Comparison of ENCODE assay signal across 2 cellular contexts in genomic region chr10:95282115-95282514, GRCh38.
TF ChIP-seq lines count a peak whose summit lies in the region.

No MANE protein-coding gene starts in this region.

TF ChIP-seq in GM12878, 131 proteins besides CTCF, POLR2A, EP300 and RAD21:
- TF ChIP-seq ETV6 (conservative IDR thresholded peaks at IDR 0.05 in 1 of 2, IDR thresholded peaks at IDR 0.05 in 1 of 2; ENCODE audit: borderline replicate concordance in 1 of 2, low read depth in 1 of 2) (no peak), SMAD5 (IDR thresholded peaks at IDR 0.05; ENCODE audit: low read depth) (no peak), WRNIP1 (IDR thresholded peaks at IDR 0.05; ENCODE audit: borderline replicate concordance, low read depth, low read length) (no peak), GABPA (IDR thresholded peaks at IDR 0.05; ENCODE audit: low read depth) (no peak), IRF4 (IDR thresholded peaks at IDR 0.05; ENCODE audit: low read depth, low read length) (no peak), EZH2 (IDR thresholded peaks at IDR 0.05; ENCODE audit: borderline replicate concordance, control insufficient read depth, low read depth, low read length) (no peak), JUND (IDR thresholded peaks at IDR 0.05; ENCODE audit: low read depth, low read length) (no peak), PML (IDR thresholded peaks at IDR 0.05; ENCODE audit: low read length) (no peak), RAD51 (IDR thresholded peaks at IDR 0.05) (no peak), SMC3 (IDR thresholded peaks at IDR 0.05; ENCODE audit: borderline replicate concordance, low read length) (no peak), NBN (IDR thresholded peaks at IDR 0.05) (no peak), HDAC6 (IDR thresholded peaks at IDR 0.05; ENCODE audit: unreplicated experiment) (no peak), BCL3 (IDR thresholded peaks at IDR 0.05; ENCODE audit: borderline replicate concordance, insufficient read depth, low read depth, low read length, poor library complexity, severe bottlenecking) (no peak), DPF2 (IDR thresholded peaks at IDR 0.05) (no peak), HDGF (IDR thresholded peaks at IDR 0.05) (no peak), CEBPB (IDR thresholded peaks at IDR 0.05; ENCODE audit: borderline replicate concordance in 1 of 2, low read depth in 2 of 2, low read length in 2 of 2) (no peak), ZBTB33 (IDR thresholded peaks at IDR 0.05) (no peak), RUNX3 (IDR thresholded peaks at IDR 0.05; ENCODE audit: low read length) (no peak), ZNF622 (IDR thresholded peaks at IDR 0.05) (no peak), CHD4 (IDR thresholded peaks at IDR 0.05) (no peak)

TF ChIP-seq in liver, 16 proteins besides CTCF, POLR2A, EP300 and RAD21:
- peak; percentile 6 to 24 for TF ChIP-seq HNF4A (conservative IDR thresholded peaks at IDR 0.05)
- TF ChIP-seq FOXA2 (IDR thresholded peaks at IDR 0.05), result no peak
- no peak for TF ChIP-seq ZBTB33 (IDR thresholded peaks at IDR 0.05)
- peak; percentile 18 for TF ChIP-seq YY1 (IDR thresholded peaks at IDR 0.05)
- no peak for TF ChIP-seq ATF3 (IDR thresholded peaks at IDR 0.05)
